14 cellular contexts compared by ENCODE assay signal in the genomic region with DNA sequence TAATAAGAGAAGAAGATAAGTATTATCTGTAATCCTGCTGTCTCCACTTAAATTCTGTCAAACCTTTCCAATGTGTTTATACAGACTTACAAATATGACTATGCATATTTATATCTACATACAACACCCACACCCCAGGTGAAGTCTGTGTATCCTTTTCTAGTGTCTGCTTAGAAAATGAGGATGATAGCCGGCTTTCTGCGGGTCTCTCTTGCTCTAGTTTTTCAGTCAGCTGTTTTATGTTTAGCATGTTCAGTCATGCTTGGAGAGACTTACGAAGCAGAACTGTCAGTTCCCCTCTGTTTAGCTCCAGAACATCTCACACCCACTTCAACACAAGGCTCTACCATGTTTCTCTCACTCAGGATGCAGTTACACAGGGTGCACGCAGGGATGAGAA.
A peak's percentile ranks its signal among the peaks of the same experiment; 100 is the strongest.
DNase-seq lines count a peak whose midpoint lies in the region; ATAC-seq, FAIRE-seq and TF ChIP-seq lines count a peak whose summit lies in the region.
"Had no signal": no experiment of that assay in that cellular context is flagged by ENCODE, and none has a peak within 500 bp of the region (broad histone marks: within the 10 kb centered on the region; RNA-seq: fewer than 3 reads in every experiment).

No MANE protein-coding gene starts in this region.

- no peaks in the 10 kb centered on the region for H4K20me1 ChIP-seq in K562 (replicated peaks; ENCODE audit: control insufficient read depth, insufficient read depth, low read length)

- H3K9me3 Mint-ChIP-seq in naive thymus-derived CD8-positive, alpha-beta T cell = peaks cover 0 to 3% (median 0%) of the 10 kb centered on the region in 9 donors

- peak overlapping the region; percentile 58; the same call in 2 of the 3 replicates for H3K27ac ChIP-seq in K562 (ENCODE audit: extremely low read depth, low read depth, low read length)
- no peak overlapping the region for H3K27ac ChIP-seq in ovary
- H3K27ac ChIP-seq: body of pancreas, heart right ventricle, KMS-11 had no signal

- no peak overlapping the region for H3K4me3 ChIP-seq in K562
- no peak overlapping the region for H3K4me3 ChIP-seq in ovary
- H3K4me3 ChIP-seq: body of pancreas, heart right ventricle had no signal

- no peak for TF ChIP-seq POLR2A in GM12892 (IDR thresholded peaks at IDR 0.05; ENCODE audit: low read depth, low read length)
- no peak for TF ChIP-seq POLR2A in K562 (conservative IDR thresholded peaks at IDR 0.05)
- no peak for TF ChIP-seq POLR2A in ovary (IDR thresholded peaks at IDR 0.05)

- 8% methylated on average over 4 of the region's 4 CpGs for WGBS in K562 (ENCODE audit: insufficient coverage, low coverage, missing lambda C conversion rate)
- 85 to 95% (median 88%) methylated on average over 4 of the region's 4 CpGs for WGBS in ovary, 3 donors

- H3K4me2 ChIP-seq in K562 (ENCODE audit: insufficient read depth, low read length) = peak overlapping the region; percentile 53
- H3K4me2 ChIP-seq: KMS-11 had no signal

- no peak for DNase-seq in GM12892 (ENCODE audit: insufficient read length)
- peak; percentile 14 to 49 (median 32) for DNase-seq in K562 (ENCODE audit: extremely low read depth in 1 of 4, low spot score in 3 of 4)
- no peak for DNase-seq in SHP77 (lab: John Stamatoyannopoulos, UW)
- no peak for DNase-seq in naive thymus-derived CD8-positive, alpha-beta T cell
- no peak for DNase-seq in SK-N-DZ (ENCODE audit: low spot score)
- no peak for DNase-seq in ovary
- DNase-seq: body of pancreas; heart right ventricle; NCI-H2171; stimulated activated naive CD4-positive, alpha-beta T cell treated with Interleukin-2 at 50 U/mL for 16 hours had no signal

- POLR2A ChIA-PET in K562 (lab: Yijun Ruan, JAX) = interaction anchor here (0.6 kb wide), 1 partner anchor 9 kb away, joined by 3 read pairs; no protein-coding TSS in a partner anchor
- POLR2A ChIA-PET in naive thymus-derived CD8-positive, alpha-beta T cell (lab: Charles Lee) = no interaction called here

- H2AFZ ChIP-seq in K562 (ENCODE audit: low read depth, low read length) = no peak overlapping the region

- H3K9me3 ChIP-seq in K562 (replicated peaks; ENCODE audit: control insufficient read depth, insufficient read depth, low read depth, low read length) = no peaks in the 10 kb centered on the region
- no peaks in the 10 kb centered on the region for H3K9me3 ChIP-seq in ovary
- H3K9me3 ChIP-seq: body of pancreas, heart right ventricle had no signal

- no peaks in the 10 kb centered on the region for H3K79me2 ChIP-seq in K562 (ENCODE audit: control insufficient read depth, insufficient read depth, low read length)

- H3K36me3 Mint-ChIP-seq in naive thymus-derived CD8-positive, alpha-beta T cell = peaks cover 19 to 65% (median 34%) of the 10 kb centered on the region in 3 donors

- TF ChIP-seq EP300 in K562 (IDR thresholded peaks at IDR 0.05; ENCODE audit: low read length) (no peak), ovary (IDR thresholded peaks at IDR 0.05) (no peak)

- no peak overlapping the region for H3K27ac Mint-ChIP-seq in naive thymus-derived CD8-positive, alpha-beta T cell
- H3K27ac Mint-ChIP-seq: CD14-positive monocyte had no signal

- H3K9me1 ChIP-seq in K562 (ENCODE audit: control insufficient read depth, insufficient read depth, low read length) = no peaks in the 10 kb centered on the region

- CTCF ChIA-PET in K562 (lab: Yijun Ruan, JAX; ENCODE audit: low intra/inter-chr PET ratio) = no interaction called here

- H3K27me3 ChIP-seq in K562 (ENCODE audit: control insufficient read depth in 2 of 2, insufficient read depth in 2 of 2, low read length in 2 of 2) = no peaks in the 10 kb centered on the region
- no peaks in the 10 kb centered on the region for H3K27me3 ChIP-seq in ovary
- H3K27me3 ChIP-seq: body of pancreas, heart right ventricle had no signal

- H3K36me3 ChIP-seq in K562 (ENCODE audit: control insufficient read depth, insufficient read depth, low read length) (no peaks in the 10 kb centered on the region), ovary (no peaks in the 10 kb centered on the region)

- no peak for TF ChIP-seq CTCF in K562 (IDR thresholded peaks at IDR 0.05 in 2 of 3, conservative IDR thresholded peaks at IDR 0.05 in 1 of 3; ENCODE audit: insufficient read depth in 2 of 3, low read depth in 1 of 3, low read length in 3 of 3)
- TF ChIP-seq CTCF in ovary (IDR thresholded peaks at IDR 0.05) = no peak

- TF ChIP-seq RAD21 in K562 (CRISPR knock-in tag; conservative IDR thresholded peaks at IDR 0.05 in 1 of 2, IDR thresholded peaks at IDR 0.05 in 1 of 2) = no peak

- FAIRE-seq in GM12892 (lab: Jason Lieb, UNC) (peak; percentile 36), K562 (lab: Jason Lieb, UNC) (peak; percentile 78)

- H3K4me3 Mint-ChIP-seq in naive thymus-derived CD8-positive, alpha-beta T cell = no peak overlapping the region
- H3K4me3 Mint-ChIP-seq: CD14-positive monocyte had no signal

- H3K4me1 ChIP-seq in K562 (replicated peaks in 1 of 2; ENCODE audit: control insufficient read depth in 2 of 2, insufficient read depth in 2 of 2, low read length in 2 of 2) (peaks cover 6 to 25% of the 10 kb centered on the region in 2 experiments; a peak in 3 of 5 replicates), ovary (ENCODE audit: insufficient read depth) (peaks cover 2% of the 10 kb centered on the region)
- H3K4me1 ChIP-seq: body of pancreas, heart right ventricle had no signal

- intact Hi-C loops in K562 (cut with micrococcal nuclease) (loop anchor here (2.0 kb wide), 1 partner anchor 76 kb away; no protein-coding TSS in a partner anchor), ovary (cut with DNase I) (no loop called here)

- in situ Hi-C loops in K562 (cut with MboI) = no loop called here

- no peaks in the 10 kb centered on the region for H3K27me3 Mint-ChIP-seq in naive thymus-derived CD8-positive, alpha-beta T cell

- BruUV-seq in K562 (replicated peaks; lab: Mats Ljungman, UMichigan) = no TSS peak

- peaks cover 0 to 12% (median 3%) of the 10 kb centered on the region in 4 donors for H3K4me1 Mint-ChIP-seq in naive thymus-derived CD8-positive, alpha-beta T cell

- ATAC-seq in GM19372 (IDR thresholded peaks at IDR 0.05; ENCODE audit: low read depth, unreplicated experiment) = peak; percentile 61
- peak; percentile 77 for ATAC-seq in HG03025 (IDR thresholded peaks at IDR 0.05; ENCODE audit: low FRiP score, unreplicated experiment)
- peak; percentile 68 for ATAC-seq in K562
- no peak for ATAC-seq in naive thymus-derived CD8-positive, alpha-beta T cell
- ATAC-seq: body of pancreas had no signal

- no peak overlapping the region for H3K9ac ChIP-seq in K562 (ENCODE audit: insufficient read depth in 1 of 2, low read depth in 2 of 2, low read length in 2 of 2)
- H3K9ac ChIP-seq: KMS-11 had no signal

TF ChIP-seq in K562, 482 proteins besides CTCF, POLR2A, EP300 and RAD21 (continues in another document):
- TF ChIP-seq ERF (CRISPR knock-in tag; IDR thresholded peaks at IDR 0.05) (no peak), BRF1 (IDR thresholded peaks at IDR 0.05; ENCODE audit: borderline replicate concordance, extremely low read depth, insufficient read length) (no peak), ZNF165 (CRISPR knock-in tag; IDR thresholded peaks at IDR 0.05; ENCODE audit: borderline replicate concordance) (no peak), NFIC (IDR thresholded peaks at IDR 0.05) (peak; percentile 32; the same call in 1 of the 2 replicates), CBFA2T3 (IDR thresholded peaks at IDR 0.05) (peak; percentile 85), IFI16 (CRISPR knock-in tag; IDR thresholded peaks at IDR 0.05) (no peak)

Comparison
In these comparisons a context has a peak if more than half of its experiments do, and no peak if none do; other contexts are left out.
1. DNase-seq: peak in K562 (4 of 4); none in GM12892 (single experiment), SHP77 (0 of 2), naive thymus-derived CD8-positive, alpha-beta T cell (0 of 10), SK-N-DZ (single experiment) and ovary (0 of 5).
2. ATAC-seq: peak in GM19372 (single experiment), HG03025 (single experiment) and K562 (single experiment); none in naive thymus-derived CD8-positive, alpha-beta T cell (0 of 2).